ENCODE assay signal across 2 cellular contexts in the genomic region with DNA sequence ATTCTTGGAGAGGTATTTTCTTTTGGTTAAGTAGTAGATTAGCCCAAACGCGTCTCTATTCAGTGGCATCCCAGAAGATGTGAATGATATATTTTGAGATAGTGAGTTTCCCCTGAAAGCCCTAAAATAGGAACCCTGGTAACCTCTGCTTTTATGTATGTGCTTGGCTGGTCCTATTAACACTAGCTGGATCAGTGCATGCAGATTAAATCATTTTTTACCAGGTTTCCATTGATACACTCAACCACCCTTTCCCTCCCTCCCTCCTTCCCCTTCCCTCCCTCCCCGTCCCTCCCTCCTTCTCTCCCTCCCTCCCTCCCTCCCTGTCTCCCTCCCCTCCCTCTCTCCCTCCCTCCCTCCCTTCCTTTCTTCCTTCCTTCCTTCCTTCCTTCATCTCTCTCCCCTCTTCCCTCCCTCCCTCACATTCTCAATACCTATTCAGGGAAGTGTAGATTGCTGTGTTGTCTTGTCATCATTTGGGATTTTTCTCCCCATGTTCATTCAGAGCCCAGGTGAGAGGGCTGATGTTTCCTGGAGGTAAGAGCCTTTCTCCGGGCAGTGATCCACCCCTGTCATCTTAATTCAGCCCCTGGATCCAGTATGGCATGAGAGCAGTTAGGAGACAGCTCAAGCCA.
A peak's percentile ranks its signal among the peaks of the same experiment; 100 is the strongest.
TF ChIP-seq lines count a peak whose summit lies in the region.

No MANE protein-coding gene starts in this region.

TF ChIP-seq in HepG2, 621 proteins besides CTCF, POLR2A, EP300 and RAD21:
- TF ChIP-seq HNRNPK (IDR thresholded peaks at IDR 0.05; ENCODE audit: low read depth, low read length, poor library complexity, severe bottlenecking) (peak; percentile 90), LCORL (IDR thresholded peaks at IDR 0.05) (no peak), LCORL (CRISPR knock-in tag; IDR thresholded peaks at IDR 0.05) (no peak)

TF ChIP-seq in K562, 482 proteins besides CTCF, POLR2A, EP300 and RAD21:
- TF ChIP-seq PCBP1 (IDR thresholded peaks at IDR 0.05; ENCODE audit: low read depth, low read length, poor library complexity, severe bottlenecking), result peak; percentile 22
- no peak for TF ChIP-seq TAF15 (IDR thresholded peaks at IDR 0.05; ENCODE audit: low read depth, low read length)
- no peak for TF ChIP-seq SIRT6 (IDR thresholded peaks at IDR 0.05; ENCODE audit: low read depth, low read length)
- no peak for TF ChIP-seq RFX7 (CRISPR knock-in tag; IDR thresholded peaks at IDR 0.05)
- no peak for TF ChIP-seq CEBPG (CRISPR knock-in tag; IDR thresholded peaks at IDR 0.05)
- no peak for TF ChIP-seq CEBPG (tag; conservative IDR thresholded peaks at IDR 0.05 in 1 of 2, IDR thresholded peaks at IDR 0.05 in 1 of 2)
- no peak for TF ChIP-seq ATF7 (IDR thresholded peaks at IDR 0.05)
- TF ChIP-seq NFRKB (IDR thresholded peaks at IDR 0.05; ENCODE audit: low read depth), result no peak
- no peak for TF ChIP-seq MCM2 (IDR thresholded peaks at IDR 0.05; ENCODE audit: low read depth)
- TF ChIP-seq MEIS2 (IDR thresholded peaks at IDR 0.05; ENCODE audit: partially characterized antibody), result no peak
- peak; percentile 79 for TF ChIP-seq PCBP2 (IDR thresholded peaks at IDR 0.05; ENCODE audit: low read depth, low read length, poor library complexity, severe bottlenecking)
- no peak for TF ChIP-seq SAFB (IDR thresholded peaks at IDR 0.05; ENCODE audit: borderline replicate concordance, low read depth, low read length)
